ENCODE assay signal across 8 cellular contexts in genomic region chr22:33379836-33380235, GRCh38.
"Had no signal": no experiment of that assay in that cellular context is flagged by ENCODE, and none has a peak within 500 bp of the region (broad histone marks: within the 10 kb centered on the region; RNA-seq: fewer than 3 reads in every experiment).

No MANE protein-coding gene starts in this region.

- H3K9ac ChIP-seq: KMS-11 had no signal

- H3K27ac ChIP-seq: KMS-11 had no signal

- DNase-seq: H9, HCEC 1CT, KBM-7 had no signal

- H2AFZ ChIP-seq: GM23338 had no signal

- H3K4me3 ChIP-seq: GM23338 had no signal

- H3K4me2 ChIP-seq: GM23338, KMS-11 had no signal

- ATAC-seq: GM23338 had no signal

- FAIRE-seq: H1, H54, HTR-8/SVneo had no signal
